In genomic region chr11:114102993-114103896, GRCh38 we compare ENCODE assay signal across 1 cellular context.
A peak's percentile ranks its signal among the peaks of the same experiment; 100 is the strongest.
TF ChIP-seq lines count a peak whose summit lies in the region.

No MANE protein-coding gene starts in this region.

TF ChIP-seq in HepG2, 621 proteins besides CTCF, POLR2A, EP300 and RAD21 (continues in another document):
- no peak for TF ChIP-seq MYNN (CRISPR knock-in tag; IDR thresholded peaks at IDR 0.05; ENCODE audit: low read depth)
- peak; percentile 63; the same call in 1 of the 2 replicates for TF ChIP-seq ZNF7 (CRISPR knock-in tag; IDR thresholded peaks at IDR 0.05)
- peak; percentile 80 for TF ChIP-seq BCL6 (CRISPR knock-in tag; IDR thresholded peaks at IDR 0.05)
- no peak for TF ChIP-seq HNRNPH1 (optimal IDR thresholded peaks at IDR 0.05; ENCODE audit: low read depth, low read length)
- 0 out of 2 replicates have a peak, but pooled peaks have one; percentile 38 for TF ChIP-seq PITX1 (CRISPR knock-in tag; IDR thresholded peaks at IDR 0.05)
- TF ChIP-seq ZNF780A (CRISPR knock-in tag; IDR thresholded peaks at IDR 0.05), result no peak
- TF ChIP-seq CREM (IDR thresholded peaks at IDR 0.05), result no peak
- TF ChIP-seq CREM (CRISPR knock-in tag; IDR thresholded peaks at IDR 0.05), result no peak
- no peak for TF ChIP-seq ZSCAN31 (CRISPR knock-in tag; IDR thresholded peaks at IDR 0.05; ENCODE audit: low read depth)
- no peak for TF ChIP-seq TFDP2 (CRISPR knock-in tag; IDR thresholded peaks at IDR 0.05)
- peak; percentile 54; the same call in 1 of the 2 replicates for TF ChIP-seq PAXIP1 (CRISPR knock-in tag; conservative IDR thresholded peaks at IDR 0.05)
- TF ChIP-seq, protein P1, sequence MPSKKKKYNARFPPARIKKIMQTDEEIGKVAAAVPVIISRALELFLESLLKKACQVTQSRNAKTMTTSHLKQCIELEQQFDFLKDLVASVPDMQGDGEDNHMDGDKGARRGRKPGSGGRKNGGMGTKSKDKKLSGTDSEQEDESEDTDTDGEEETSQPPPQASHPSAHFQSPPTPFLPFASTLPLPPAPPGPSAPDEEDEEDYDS (CRISPR knock-in tag; IDR thresholded peaks at IDR 0.05), result no peak
- TF ChIP-seq, protein P2, sequence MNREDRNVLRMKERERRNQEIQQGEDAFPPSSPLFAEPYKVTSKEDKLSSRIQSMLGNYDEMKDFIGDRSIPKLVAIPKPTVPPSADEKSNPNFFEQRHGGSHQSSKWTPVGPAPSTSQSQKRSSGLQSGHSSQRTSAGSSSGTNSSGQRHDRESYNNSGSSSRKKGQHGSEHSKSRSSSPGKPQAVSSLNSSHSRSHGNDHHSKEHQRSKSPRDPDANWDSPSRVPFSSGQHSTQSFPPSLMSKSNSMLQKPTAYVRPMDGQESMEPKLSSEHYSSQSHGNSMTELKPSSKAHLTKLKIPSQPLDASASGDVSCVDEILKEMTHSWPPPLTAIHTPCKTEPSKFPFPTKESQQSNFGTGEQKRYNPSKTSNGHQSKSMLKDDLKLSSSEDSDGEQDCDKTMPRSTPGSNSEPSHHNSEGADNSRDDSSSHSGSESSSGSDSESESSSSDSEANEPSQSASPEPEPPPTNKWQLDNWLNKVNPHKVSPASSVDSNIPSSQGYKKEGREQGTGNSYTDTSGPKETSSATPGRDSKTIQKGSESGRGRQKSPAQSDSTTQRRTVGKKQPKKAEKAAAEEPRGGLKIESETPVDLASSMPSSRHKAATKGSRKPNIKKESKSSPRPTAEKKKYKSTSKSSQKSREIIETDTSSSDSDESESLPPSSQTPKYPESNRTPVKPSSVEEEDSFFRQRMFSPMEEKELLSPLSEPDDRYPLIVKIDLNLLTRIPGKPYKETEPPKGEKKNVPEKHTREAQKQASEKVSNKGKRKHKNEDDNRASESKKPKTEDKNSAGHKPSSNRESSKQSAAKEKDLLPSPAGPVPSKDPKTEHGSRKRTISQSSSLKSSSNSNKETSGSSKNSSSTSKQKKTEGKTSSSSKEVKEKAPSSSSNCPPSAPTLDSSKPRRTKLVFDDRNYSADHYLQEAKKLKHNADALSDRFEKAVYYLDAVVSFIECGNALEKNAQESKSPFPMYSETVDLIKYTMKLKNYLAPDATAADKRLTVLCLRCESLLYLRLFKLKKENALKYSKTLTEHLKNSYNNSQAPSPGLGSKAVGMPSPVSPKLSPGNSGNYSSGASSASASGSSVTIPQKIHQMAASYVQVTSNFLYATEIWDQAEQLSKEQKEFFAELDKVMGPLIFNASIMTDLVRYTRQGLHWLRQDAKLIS (CRISPR knock-in tag; IDR thresholded peaks at IDR 0.05), result no peak
- TF ChIP-seq NFIB (CRISPR knock-in tag; IDR thresholded peaks at IDR 0.05; ENCODE audit: borderline replicate concordance), result no peak
- TF ChIP-seq ZNF616 (CRISPR knock-in tag; IDR thresholded peaks at IDR 0.05; ENCODE audit: low read depth), result no peak
- no peak for TF ChIP-seq CERS6 (CRISPR knock-in tag; IDR thresholded peaks at IDR 0.05)
- no peak for TF ChIP-seq RNF2 (conservative IDR thresholded peaks at IDR 0.05; ENCODE audit: low read depth)
- TF ChIP-seq, protein P3, sequence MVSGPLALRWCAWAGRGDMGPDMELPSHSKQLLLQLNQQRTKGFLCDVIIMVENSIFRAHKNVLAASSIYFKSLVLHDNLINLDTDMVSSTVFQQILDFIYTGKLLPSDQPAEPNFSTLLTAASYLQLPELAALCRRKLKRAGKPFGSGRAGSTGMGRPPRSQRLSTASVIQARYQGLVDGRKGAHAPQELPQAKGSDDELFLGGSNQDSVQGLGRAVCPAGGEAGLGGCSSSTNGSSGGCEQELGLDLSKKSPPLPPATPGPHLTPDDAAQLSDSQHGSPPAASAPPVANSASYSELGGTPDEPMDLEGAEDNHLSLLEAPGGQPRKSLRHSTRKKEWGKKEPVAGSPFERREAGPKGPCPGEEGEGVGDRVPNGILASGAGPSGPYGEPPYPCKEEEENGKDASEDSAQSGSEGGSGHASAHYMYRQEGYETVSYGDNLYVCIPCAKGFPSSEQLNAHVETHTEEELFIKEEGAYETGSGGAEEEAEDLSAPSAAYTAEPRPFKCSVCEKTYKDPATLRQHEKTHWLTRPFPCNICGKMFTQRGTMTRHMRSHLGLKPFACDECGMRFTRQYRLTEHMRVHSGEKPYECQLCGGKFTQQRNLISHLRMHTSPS (CRISPR knock-in tag; IDR thresholded peaks at IDR 0.05; ENCODE audit: low read depth), result no peak
- TF ChIP-seq CAMTA2 (CRISPR knock-in tag; IDR thresholded peaks at IDR 0.05; ENCODE audit: borderline replicate concordance), result no peak
- TF ChIP-seq SRSF9 (IDR thresholded peaks at IDR 0.05; ENCODE audit: borderline replicate concordance, insufficient read depth, low read depth, low read length, poor library complexity, severe bottlenecking), result no peak
- TF ChIP-seq NR3C1 (CRISPR knock-in tag; IDR thresholded peaks at IDR 0.05), result no peak
- TF ChIP-seq, protein P4, sequence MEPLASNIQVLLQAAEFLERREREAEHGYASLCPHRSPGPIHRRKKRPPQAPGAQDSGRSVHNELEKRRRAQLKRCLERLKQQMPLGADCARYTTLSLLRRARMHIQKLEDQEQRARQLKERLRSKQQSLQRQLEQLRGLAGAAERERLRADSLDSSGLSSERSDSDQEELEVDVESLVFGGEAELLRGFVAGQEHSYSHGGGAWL (CRISPR knock-in tag; IDR thresholded peaks at IDR 0.05), result no peak
- peak; percentile 52; the same call in 1 of the 2 replicates for TF ChIP-seq ZNF792 (CRISPR knock-in tag; IDR thresholded peaks at IDR 0.05)
- no peak for TF ChIP-seq ZSCAN22 (CRISPR knock-in tag; IDR thresholded peaks at IDR 0.05)
- no peak for TF ChIP-seq ZNF274 (CRISPR knock-in tag; IDR thresholded peaks at IDR 0.05)
- no peak for TF ChIP-seq ZNF749 (CRISPR knock-in tag; IDR thresholded peaks at IDR 0.05; ENCODE audit: borderline replicate concordance)
- TF ChIP-seq MZF1 (CRISPR knock-in tag; IDR thresholded peaks at IDR 0.05; ENCODE audit: borderline replicate concordance), result no peak
- no peak for TF ChIP-seq ZEB1 (IDR thresholded peaks at IDR 0.05; ENCODE audit: insufficient replicate concordance, low read depth)
- TF ChIP-seq ZBTB7B (CRISPR knock-in tag; IDR thresholded peaks at IDR 0.05), result no peak
- no peak for TF ChIP-seq BHLHE40 (IDR thresholded peaks at IDR 0.05; ENCODE audit: low read length)
- no peak for TF ChIP-seq KDM1A (CRISPR knock-in tag; IDR thresholded peaks at IDR 0.05)
- TF ChIP-seq SOX13 (IDR thresholded peaks at IDR 0.05), result no peak
- TF ChIP-seq SOX13 (CRISPR knock-in tag; conservative IDR thresholded peaks at IDR 0.05 in 1 of 2, IDR thresholded peaks at IDR 0.05 in 1 of 2), result peak in 1 of 2 experiments; percentile 43; a peak in 1 of 4 replicates
- no peak for TF ChIP-seq ZFP36L2 (CRISPR knock-in tag; IDR thresholded peaks at IDR 0.05)
- TF ChIP-seq FOSL2 (CRISPR knock-in tag; IDR thresholded peaks at IDR 0.05), result 0 out of 2 replicates have a peak, but pooled peaks have one; percentile 5
- TF ChIP-seq ZNF737 (CRISPR knock-in tag; IDR thresholded peaks at IDR 0.05; ENCODE audit: borderline replicate concordance), result no peak
- no peak for TF ChIP-seq ZBTB20 (CRISPR knock-in tag; IDR thresholded peaks at IDR 0.05; ENCODE audit: borderline replicate concordance, low read depth)
- TF ChIP-seq ZC3H13 (CRISPR knock-in tag; IDR thresholded peaks at IDR 0.05), result no peak
- no peak for TF ChIP-seq KLF6 (CRISPR knock-in tag; IDR thresholded peaks at IDR 0.05)
- TF ChIP-seq FOXA3 (CRISPR knock-in tag; IDR thresholded peaks at IDR 0.05), result peak; percentile 24; the same call in 1 of the 2 replicates
- TF ChIP-seq HMG20B (CRISPR knock-in tag; conservative IDR thresholded peaks at IDR 0.05), result no peak
- TF ChIP-seq ISL2 (CRISPR knock-in tag; IDR thresholded peaks at IDR 0.05), result no peak
- TF ChIP-seq, protein P5, sequence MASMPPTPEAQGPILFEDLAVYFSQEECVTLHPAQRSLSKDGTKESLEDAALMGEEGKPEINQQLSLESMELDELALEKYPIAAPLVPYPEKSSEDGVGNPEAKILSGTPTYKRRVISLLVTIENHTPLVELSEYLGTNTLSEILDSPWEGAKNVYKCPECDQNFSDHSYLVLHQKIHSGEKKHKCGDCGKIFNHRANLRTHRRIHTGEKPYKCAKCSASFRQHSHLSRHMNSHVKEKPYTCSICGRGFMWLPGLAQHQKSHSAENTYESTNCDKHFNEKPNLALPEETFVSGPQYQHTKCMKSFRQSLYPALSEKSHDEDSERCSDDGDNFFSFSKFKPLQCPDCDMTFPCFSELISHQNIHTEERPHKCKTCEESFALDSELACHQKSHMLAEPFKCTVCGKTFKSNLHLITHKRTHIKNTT (CRISPR knock-in tag; IDR thresholded peaks at IDR 0.05), result no peak
- TF ChIP-seq E2F2 (CRISPR knock-in tag; IDR thresholded peaks at IDR 0.05; ENCODE audit: borderline replicate concordance), result no peak
- TF ChIP-seq NR2F6 (IDR thresholded peaks at IDR 0.05), result no peak
- no peak for TF ChIP-seq NR2F6 (CRISPR knock-in tag; IDR thresholded peaks at IDR 0.05)
- TF ChIP-seq ZHX1 (CRISPR knock-in tag; IDR thresholded peaks at IDR 0.05; ENCODE audit: low read depth), result no peak
- no peak for TF ChIP-seq ZNF883 (CRISPR knock-in tag; IDR thresholded peaks at IDR 0.05; ENCODE audit: not compliant biosample characterization)
- no peak for TF ChIP-seq ZNF841 (CRISPR knock-in tag; IDR thresholded peaks at IDR 0.05; ENCODE audit: borderline replicate concordance)
- TF ChIP-seq ISX (CRISPR knock-in tag; conservative IDR thresholded peaks at IDR 0.05), result no peak
- TF ChIP-seq HDAC6 (IDR thresholded peaks at IDR 0.05; ENCODE audit: low read depth, low read length), result no peak
- no peak for TF ChIP-seq ZNF550 (CRISPR knock-in tag; IDR thresholded peaks at IDR 0.05; ENCODE audit: borderline replicate concordance)
